ENCODE assay signal across 17 cellular contexts in the genomic region with DNA sequence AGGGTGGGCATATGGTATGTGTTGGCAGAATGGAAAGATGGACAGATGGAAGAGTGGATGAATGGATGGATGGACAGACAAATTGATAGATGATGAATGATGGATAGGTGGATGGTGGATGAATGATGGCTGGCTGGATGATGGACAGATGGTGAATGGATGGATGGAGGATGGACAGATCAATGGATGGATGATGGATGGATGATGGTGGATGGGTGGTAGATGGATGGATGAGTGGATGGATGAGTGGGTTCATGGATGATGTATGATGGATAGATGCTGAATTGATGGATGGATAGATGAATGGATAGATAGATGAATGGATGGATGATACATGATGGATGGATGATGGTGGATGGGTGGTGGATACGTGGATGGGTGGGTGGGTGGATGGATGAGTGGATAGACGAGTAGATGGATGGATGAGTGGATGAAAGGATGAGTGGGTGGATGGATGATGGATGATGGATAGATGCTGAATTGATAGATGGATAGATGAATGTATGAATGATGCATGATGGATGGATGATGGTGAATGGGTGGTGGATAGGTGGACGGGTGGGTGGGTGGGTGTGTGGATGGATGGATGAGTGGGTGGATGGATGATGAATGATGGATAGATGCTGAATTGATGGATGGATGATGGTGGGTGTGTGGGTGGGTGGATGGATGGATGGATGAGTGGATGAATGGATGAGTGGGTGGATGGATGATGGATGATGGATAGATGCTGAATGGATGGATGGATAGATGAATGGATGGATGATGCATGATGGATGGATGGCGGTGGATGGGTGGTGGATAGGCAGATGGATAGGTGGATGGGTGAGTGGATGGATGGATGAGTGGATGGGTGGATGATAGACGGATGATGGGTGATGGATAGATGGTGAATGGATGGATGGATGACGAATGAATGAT.
DNase-seq lines count a peak whose midpoint lies in the region; ATAC-seq, FAIRE-seq and TF ChIP-seq lines count a peak whose summit lies in the region.
"Had no signal": no experiment of that assay in that cellular context is flagged by ENCODE, and none has a peak within 500 bp of the region (broad histone marks: within the 10 kb centered on the region; RNA-seq: fewer than 3 reads in every experiment).

No MANE protein-coding gene starts in this region.

- FAIRE-seq in HepG2 (lab: Jason Lieb, UNC) (no peak), bronchial epithelial cell (lab: Jason Lieb, UNC) (peak; percentile 28)
- FAIRE-seq: GM12878 had no signal

- H3K9me3 ChIP-seq in HepG2 (ENCODE audit: low read length) (no peaks in the 10 kb centered on the region), right lobe of liver (no peaks in the 10 kb centered on the region), osteoblast (ENCODE audit: low read depth, low read length) (no peaks in the 10 kb centered on the region), upper lobe of right lung (no peaks in the 10 kb centered on the region)
- H3K9me3 ChIP-seq: BLaER1 treated with 17β-estradiol and CSF1 and Interleukin-3, amounts not matched to agents 10 nM and 100 nM had no signal

- WGBS in HepG2 (ENCODE audit: low lambda C conversion rate), result 72% methylated on average over 6 of the region's 6 CpGs
- 76% methylated on average over 6 of the region's 6 CpGs for WGBS in right lobe of liver (ENCODE audit: insufficient coverage, low coverage, low lambda C conversion rate, missing lambda C conversion rate)

- no peak for TF ChIP-seq EP300 in HepG2 (IDR thresholded peaks at IDR 0.05; ENCODE audit: low read depth in 2 of 2, low read length in 2 of 2)
- TF ChIP-seq EP300 in HepG2 (CRISPR knock-in tag; IDR thresholded peaks at IDR 0.05; ENCODE audit: borderline replicate concordance), result no peak

- H3K4me1 ChIP-seq in HepG2 (ENCODE audit: insufficient read depth, low read length) (no peaks in the 10 kb centered on the region), right lobe of liver (no peaks in the 10 kb centered on the region), osteoblast (ENCODE audit: insufficient read depth, low read length) (no peaks in the 10 kb centered on the region), upper lobe of right lung (no peaks in the 10 kb centered on the region)
- H3K4me1 ChIP-seq: BLaER1 treated with 17β-estradiol and CSF1 and Interleukin-3, amounts not matched to agents 10 nM and 100 nM had no signal

- no peak overlapping the region for H3K9ac ChIP-seq in HepG2 (ENCODE audit: insufficient read depth, low read depth, low read length)
- H3K9ac ChIP-seq: BLaER1 treated with 17β-estradiol and CSF1 and Interleukin-3, amounts not matched to agents 10 nM and 100 nM had no signal

- H3K4me3 ChIP-seq in HepG2 (replicated peaks in 1 of 3; ENCODE audit: insufficient read depth in 1 of 3, low read depth in 2 of 3, low read length in 3 of 3), result no peak overlapping the region
- no peak overlapping the region for H3K4me3 ChIP-seq in right lobe of liver
- no peak overlapping the region for H3K4me3 ChIP-seq in bronchial epithelial cell (ENCODE audit: low read depth, low read length)
- H3K4me3 ChIP-seq in osteoblast (ENCODE audit: insufficient read depth, low read length), result no peak overlapping the region
- H3K4me3 ChIP-seq in upper lobe of right lung, result no peak overlapping the region
- H3K4me3 ChIP-seq: BLaER1 treated with 17β-estradiol and CSF1 and Interleukin-3, amounts not matched to agents 10 nM and 100 nM; GM12878 had no signal

- H3K4me2 ChIP-seq in HepG2 (ENCODE audit: low read depth, low read length) (no peak overlapping the region), osteoblast (ENCODE audit: insufficient read depth, low read length) (no peak overlapping the region)
- H3K4me2 ChIP-seq: BLaER1 treated with 17β-estradiol and CSF1 and Interleukin-3, amounts not matched to agents 10 nM and 100 nM had no signal

- in situ Hi-C loops in HepG2 (cut with HindIII; ENCODE audit: extremely low pct_ligation_motif_present, low pct_unique_long_range_greater_than_20kb), result no loop called here

- H4K20me1 ChIP-seq in HepG2 (ENCODE audit: insufficient read depth, low read length), result 0 out of 2 replicates have a peak, but pooled peaks cover 2% of the 10 kb centered on the region
- H4K20me1 ChIP-seq in osteoblast (ENCODE audit: insufficient read depth, low read length), result no peaks in the 10 kb centered on the region

- no peak for TF ChIP-seq RAD21 in HepG2 (CRISPR knock-in tag; IDR thresholded peaks at IDR 0.05)

- H3K36me3 ChIP-seq in HepG2 (replicated peaks in 1 of 2; ENCODE audit: control insufficient read depth in 1 of 2, insufficient read depth in 2 of 2, low read length in 2 of 2), result no peaks in the 10 kb centered on the region
- no peaks in the 10 kb centered on the region for H3K36me3 ChIP-seq in right lobe of liver
- no peaks in the 10 kb centered on the region for H3K36me3 ChIP-seq in bronchial epithelial cell (ENCODE audit: control insufficient read depth, insufficient read depth, low read length)
- H3K36me3 ChIP-seq in osteoblast (ENCODE audit: insufficient read depth, low read length), result no peaks in the 10 kb centered on the region
- H3K36me3 ChIP-seq in upper lobe of right lung, result no peaks in the 10 kb centered on the region

- DNase-seq in HepG2 (ENCODE audit: low spot score) (no peak), right lobe of liver (no peak), bronchial epithelial cell (ENCODE audit: low read depth) (no peak), osteoblast (ENCODE audit: insufficient read length, low spot score, missing footprints) (peak; percentile 72), upper lobe of right lung (no peak), glomerular visceral epithelial cell (ENCODE audit: extremely low spot score) (no peak), NCI-H2196 treated with DMSO at 0.1 percent for 48 hours (lab: John Stamatoyannopoulos, UW; ENCODE audit: unreplicated experiment) (no peak)
- DNase-seq: 8988T; Calu3; CD8-positive, alpha-beta T cell; DMS 273 treated with DMSO at 0.1 percent for 48 hours; DMS53; DND-41; EL; HCEC 1CT had no signal

- POLR2A ChIA-PET in HepG2 (lab: Yijun Ruan, JAX), result no interaction called here

- no peak for TF ChIP-seq POLR2A in HepG2 (IDR thresholded peaks at IDR 0.05; ENCODE audit: insufficient read depth in 1 of 2, low read depth in 2 of 2, low read length in 2 of 2)
- no peak for TF ChIP-seq POLR2A in right lobe of liver (IDR thresholded peaks at IDR 0.05)

- H3K27me3 ChIP-seq in HepG2 (ENCODE audit: control insufficient read depth in 1 of 2, insufficient read depth in 2 of 2, low read length in 2 of 2) (no peaks in the 10 kb centered on the region), right lobe of liver (no peaks in the 10 kb centered on the region), bronchial epithelial cell (ENCODE audit: control insufficient read depth, insufficient read depth, low read length) (no peaks in the 10 kb centered on the region), osteoblast (ENCODE audit: insufficient read depth, low read length) (peaks cover 13% of the 10 kb centered on the region), upper lobe of right lung (no peaks in the 10 kb centered on the region)
- H3K27me3 ChIP-seq: BLaER1 treated with 17β-estradiol and CSF1 and Interleukin-3, amounts not matched to agents 10 nM and 100 nM had no signal

- H3K27ac ChIP-seq in HepG2 (ENCODE audit: extremely low read length, insufficient read depth, low read length) (no peak overlapping the region), right lobe of liver (no peak overlapping the region), osteoblast (ENCODE audit: low read depth, low read length) (no peak overlapping the region), upper lobe of right lung (no peak overlapping the region)
- H3K27ac ChIP-seq: BLaER1 treated with 17β-estradiol and CSF1 and Interleukin-3, amounts not matched to agents 10 nM and 100 nM had no signal

- TF ChIP-seq CTCF in HepG2 (CRISPR knock-in tag; IDR thresholded peaks at IDR 0.05), result no peak
- TF ChIP-seq CTCF in right lobe of liver (IDR thresholded peaks at IDR 0.05), result no peak
- TF ChIP-seq CTCF in bronchial epithelial cell (IDR thresholded peaks at IDR 0.05; ENCODE audit: insufficient read depth, low read length, severe bottlenecking), result no peak
- no peak for TF ChIP-seq CTCF in osteoblast (IDR thresholded peaks at IDR 0.05; ENCODE audit: extremely low read depth, low read depth, low read length)
- TF ChIP-seq CTCF in upper lobe of right lung (IDR thresholded peaks at IDR 0.05), result no peak

- CTCF ChIA-PET in HepG2 (lab: Yijun Ruan, JAX; ENCODE audit: low intra/inter-chr PET ratio, low total read pairs), result no interaction called here

- BruUV-seq in HepG2 (replicated peaks; lab: Mats Ljungman, UMichigan), result no TSS peak

- ATAC-seq in HepG2, result no peak
- no peak for ATAC-seq in right lobe of liver
- ATAC-seq in upper lobe of right lung, result no peak
- ATAC-seq: CD8-positive, alpha-beta T cell; GM12878 had no signal

- H2AFZ ChIP-seq in HepG2 (ENCODE audit: low read length), result no peak overlapping the region
- H2AFZ ChIP-seq in osteoblast (ENCODE audit: low read length), result no peak overlapping the region

- H3K79me2 ChIP-seq in HepG2 (ENCODE audit: insufficient read depth, low read length) (no peaks in the 10 kb centered on the region), osteoblast (ENCODE audit: insufficient read depth, low read length) (no peaks in the 10 kb centered on the region)

- intact Hi-C loops in HepG2 (cut with micrococcal nuclease; ENCODE audit: unreplicated experiment) (no loop called here), right lobe of liver (cut with DNase I) (no loop called here), upper lobe of right lung (cut with DNase I) (no loop called here)

TF ChIP-seq in HepG2, 621 proteins besides CTCF, POLR2A, EP300 and RAD21:
- TF ChIP-seq IKZF1 (IDR thresholded peaks at IDR 0.05) (peak; percentile 76; the same call in 1 of the 2 replicates), SOX6 (IDR thresholded peaks at IDR 0.05) (peak; percentile 41; the same call in 1 of the 2 replicates), SOX6 (CRISPR knock-in tag; IDR thresholded peaks at IDR 0.05) (no peak)
- TF ChIP-seq, protein P1, sequence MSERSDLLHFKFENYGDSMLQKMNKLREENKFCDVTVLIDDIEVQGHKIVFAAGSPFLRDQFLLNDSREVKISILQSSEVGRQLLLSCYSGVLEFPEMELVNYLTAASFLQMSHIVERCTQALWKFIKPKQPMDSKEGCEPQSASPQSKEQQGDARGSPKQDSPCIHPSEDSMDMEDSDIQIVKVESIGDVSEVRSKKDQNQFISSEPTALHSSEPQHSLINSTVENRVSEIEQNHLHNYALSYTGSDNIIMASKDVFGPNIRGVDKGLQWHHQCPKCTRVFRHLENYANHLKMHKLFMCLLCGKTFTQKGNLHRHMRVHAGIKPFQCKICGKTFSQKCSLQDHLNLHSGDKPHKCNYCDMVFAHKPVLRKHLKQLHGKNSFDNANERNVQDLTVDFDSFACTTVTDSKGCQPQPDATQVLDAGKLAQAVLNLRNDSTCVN (CRISPR knock-in tag; IDR thresholded peaks at IDR 0.05; ENCODE audit: borderline replicate concordance), result no peak
